ENCODE assay signal across 20 cellular contexts in the genomic region with DNA sequence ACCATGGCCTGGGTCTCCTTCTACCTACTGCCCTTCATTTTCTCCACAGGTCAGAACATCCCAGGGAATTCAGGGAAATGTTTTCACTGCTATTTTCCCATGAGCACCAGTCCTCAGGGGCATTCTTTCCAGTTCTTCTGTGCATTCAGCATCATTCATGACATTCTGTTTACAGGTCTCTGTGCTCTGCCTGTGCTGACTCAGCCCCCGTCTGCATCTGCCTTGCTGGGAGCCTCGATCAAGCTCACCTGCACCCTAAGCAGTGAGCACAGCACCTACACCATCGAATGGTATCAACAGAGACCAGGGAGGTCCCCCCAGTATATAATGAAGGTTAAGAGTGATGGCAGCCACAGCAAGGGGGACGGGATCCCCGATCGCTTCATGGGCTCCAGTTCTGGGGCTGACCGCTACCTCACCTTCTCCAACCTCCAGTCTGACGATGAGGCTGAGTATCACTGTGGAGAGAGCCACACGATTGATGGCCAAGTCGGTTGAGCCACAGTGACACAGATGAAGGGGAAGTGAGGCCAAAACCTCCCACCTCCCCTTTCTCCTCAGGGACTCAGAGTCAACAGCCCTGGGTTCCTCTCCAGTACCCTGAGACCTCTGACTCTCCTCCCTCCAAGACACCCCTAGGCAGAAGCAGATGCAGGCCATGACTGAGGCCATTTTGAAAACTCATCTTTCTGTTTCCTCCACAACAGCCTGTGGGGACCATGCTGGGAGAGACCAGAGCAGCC. TPM values are rescaled to one million over a fixed set of nuclear protein-coding genes. Genes with fewer than 3 reads are reported as not detected.
"Had no signal": no experiment of that assay in that cellular context is flagged by ENCODE, and none has a peak within 500 bp of the region (broad histone marks: within the 10 kb centered on the region; RNA-seq: fewer than 3 reads in every experiment).

No MANE protein-coding gene starts in this region.

- DNase-seq: activated CD4-positive, CD25-positive, alpha-beta regulatory T cell treated with anti-CD3 and anti-CD28 coated beads, Interleukin-2, amount 50 U/mL, for 72 hours; activated naive CD4-positive, alpha-beta T cell treated with anti-CD3 and anti-CD28 coated beads for 36 hours; central memory CD4-positive, alpha-beta T cell; effector CD4-positive, alpha-beta T cell; gastrocnemius medialis; heart right ventricle; left ventricle myocardium inferior; nephron progenitor cell; ovary; stimulated activated CD4-positive, alpha-beta T cell treated with anti-CD3 and anti-CD28 coated beads, Interleukin-15, amount 100 ng/mL, for 24 hours; stimulated activated CD4-positive, alpha-beta T cell treated with anti-CD3 and anti-CD28 coated beads, Interleukin-4, amount 100 ng/mL, for 24 hours; transverse colon had no signal

- H3K27ac ChIP-seq: adrenal gland, coronary artery, gastrocnemius medialis, heart right ventricle, left ventricle myocardium inferior, ovary, transverse colon had no signal

- H3K4me1 Mint-ChIP-seq: nephron progenitor cell had no signal

- H3K27me3 ChIP-seq: adrenal gland, ovary, transverse colon had no signal

- H3K4me1 ChIP-seq: adrenal gland, gastrocnemius medialis had no signal

- FAIRE-seq: keratinocyte had no signal

- H3K27ac Mint-ChIP-seq: activated naive CD4-positive, alpha-beta T cell treated with anti-CD3 and anti-CD28 coated beads for 36 hours; activated T-helper 1 cell treated with anti-CD3 and anti-CD28 coated beads, Interleukin-12 subunit alpha, Interleukin-12 subunit beta, Interleukin-2, Interleukin-4 antibody, amounts not matched to agents 30 ng/mL and 10 ng/mL and 1 ng/mL, durations not matched to agents 14 hours and 24 hours and 36 hours; memory B cell; nephron progenitor cell had no signal

- H3K36me3 ChIP-seq: adrenal gland, gastrocnemius medialis, heart right ventricle, left ventricle myocardium inferior, ovary, transverse colon had no signal

- H3K9me3 ChIP-seq: adrenal gland, gastrocnemius medialis, ovary had no signal

- H3K4me3 Mint-ChIP-seq: activated naive CD4-positive, alpha-beta T cell treated with anti-CD3 and anti-CD28 coated beads for 36 hours; activated T-helper 1 cell treated with anti-CD3 and anti-CD28 coated beads, Interleukin-12 subunit alpha, Interleukin-12 subunit beta, Interleukin-2, Interleukin-4 antibody, amounts not matched to agents 30 ng/mL and 10 ng/mL and 1 ng/mL, durations not matched to agents 14 hours and 24 hours and 36 hours; memory B cell; nephron progenitor cell had no signal

- H3K36me3 Mint-ChIP-seq: memory B cell had no signal

- H3K4me3 ChIP-seq: adrenal gland, coronary artery, gastrocnemius medialis, heart right ventricle, left ventricle myocardium inferior, ovary, transverse colon had no signal

- ATAC-seq: gastrocnemius medialis, heart right ventricle had no signal

- H3K9me3 Mint-ChIP-seq: activated T-helper 1 cell treated with anti-CD3 and anti-CD28 coated beads, Interleukin-12 subunit alpha, Interleukin-12 subunit beta, Interleukin-2, Interleukin-4 antibody, amounts not matched to agents 30 ng/mL and 10 ng/mL and 1 ng/mL, durations not matched to agents 14 hours and 24 hours and 36 hours; memory B cell had no signal

RNA-seq across cellular contexts. Expression of a gene that starts 15.9 kb away (rescaled TPM):
- total RNA-seq: activated naive CD4-positive, alpha-beta T cell treated with anti-CD3 and anti-CD28 coated beads for 36 hours; activated T-helper 1 cell treated with anti-CD3 and anti-CD28 coated beads, Interleukin-12 subunit alpha, Interleukin-12 subunit beta, Interleukin-2, Interleukin-4 antibody, amounts not matched to agents 30 ng/mL and 10 ng/mL and 1 ng/mL, durations not matched to agents 14 hours and 24 hours and 36 hours; fibroblast of lung; renal cortical epithelial cell; T-helper 2 cell treated with Interferon-gamma antibody and Interleukin-4, amounts not matched to agents 100 ng/mL and 5 ng/mL, for 36 hours had no signal
- polyA plus RNA-seq: fibroblast of lung, keratinocyte had no signal
